In genomic region chr3:11220230-11220629, GRCh38 we compare ENCODE assay signal across 28 cellular contexts.
"Had no signal": no experiment of that assay in that cellular context is flagged by ENCODE, and none has a peak within 500 bp of the region (broad histone marks: within the 10 kb centered on the region; RNA-seq: fewer than 3 reads in every experiment).

No MANE protein-coding gene starts in this region.

- H3K27me3 Mint-ChIP-seq: type B pancreatic cell had no signal

- H3K27me3 ChIP-seq: breast epithelium, dorsolateral prefrontal cortex, esophagus squamous epithelium, sigmoid colon had no signal

- H3K9me3 Mint-ChIP-seq: activated CD4-positive, alpha-beta memory T cell treated with anti-CD3 and anti-CD28 coated beads for 36 hours; activated naive CD8-positive, alpha-beta T cell treated with anti-CD3 and anti-CD28 coated beads, Interleukin-2, amount 50 U/mL, for 24 hours; activated T-helper 1 cell treated with anti-CD3 and anti-CD28 coated beads, Interleukin-12 subunit alpha, Interleukin-12 subunit beta, Interleukin-2, Interleukin-4 antibody, amounts not matched to agents 30 ng/mL and 10 ng/mL and 1 ng/mL, durations not matched to agents 14 hours and 24 hours and 36 hours; effector memory CD8-positive, alpha-beta T cell; mesothelial cell of epicardium; naive B cell; nephron progenitor cell; stimulated activated effector memory CD8-positive, alpha-beta T cell treated with anti-CD3 and anti-CD28 coated beads, Interleukin-12 subunit alpha, Interleukin-12 subunit beta, amount 100 ng/mL, for 72 hours; stimulated activated naive CD8-positive, alpha-beta T cell treated with anti-CD3 and anti-CD28 coated beads, Interleukin-15, Interleukin-2, amounts not matched to agents 100 ng/mL and 50 ng/mL, for 24 hours; type B pancreatic cell had no signal

- H3K4me1 ChIP-seq: breast epithelium, parathyroid adenoma, psoas muscle had no signal

- DNase-seq: activated CD4-positive, alpha-beta memory T cell treated with anti-CD3 and anti-CD28 coated beads for 36 hours; activated CD4-positive, alpha-beta T cell treated with anti-CD3 and anti-CD28 coated beads for 48 hours; activated CD8-positive, alpha-beta memory T cell treated with anti-CD3 and anti-CD28 coated beads, Interleukin-2, amount 50 U/mL, for 4 hours; activated effector memory CD4-positive, alpha-beta T cell treated with anti-CD3 and anti-CD28 coated beads, Interleukin-2, amount 50 U/mL, for 16 hours; activated naive CD4-positive, alpha-beta T cell treated with anti-CD3 and anti-CD28 coated beads, Interleukin-2, amount 50 U/mL, for 16 hours; activated naive CD8-positive, alpha-beta T cell treated with anti-CD3 and anti-CD28 coated beads, Interleukin-2, amount 50 U/mL, for 24 hours; activated T-cell treated with anti-CD3 and anti-CD28 coated beads, Interleukin-2, amount 50 U/mL, for 1 hour; central memory CD4-positive, alpha-beta T cell; dorsolateral prefrontal cortex; effector memory CD8-positive, alpha-beta T cell; esophagus squamous epithelium; left ventricle myocardium superior; naive B cell; nephron progenitor cell; occipital lobe; psoas muscle; sigmoid colon; small intestine; stimulated activated CD4-positive, alpha-beta T cell treated with anti-CD3 and anti-CD28 coated beads, Interleukin-4, amount 100 ng/mL, for 24 hours had no signal

- ATAC-seq: activated CD4-positive, CD25-positive, alpha-beta regulatory T cell treated with anti-CD3 and anti-CD28 coated beads, Interleukin-2, amount 50 U/mL, for 24 hours; activated naive CD8-positive, alpha-beta T cell treated with anti-CD3 and anti-CD28 coated beads, Interleukin-2, amount 50 U/mL, for 24 hours; effector memory CD8-positive, alpha-beta T cell; left ventricle myocardium superior; psoas muscle; stimulated activated effector memory CD8-positive, alpha-beta T cell treated with anti-CD3 and anti-CD28 coated beads, Interleukin-12 subunit alpha, Interleukin-12 subunit beta, amount 100 ng/mL, for 72 hours had no signal

- H3K4me1 Mint-ChIP-seq: mesothelial cell of epicardium; stimulated activated effector memory CD8-positive, alpha-beta T cell treated with anti-CD3 and anti-CD28 coated beads, Interleukin-12 subunit alpha, Interleukin-12 subunit beta, amount 100 ng/mL, for 72 hours had no signal

- H3K27ac Mint-ChIP-seq: activated CD4-positive, alpha-beta memory T cell treated with anti-CD3 and anti-CD28 coated beads for 36 hours; activated naive CD8-positive, alpha-beta T cell treated with anti-CD3 and anti-CD28 coated beads, Interleukin-2, amount 50 U/mL, for 24 hours; activated T-helper 1 cell treated with anti-CD3 and anti-CD28 coated beads, Interleukin-12 subunit alpha, Interleukin-12 subunit beta, Interleukin-2, Interleukin-4 antibody, amounts not matched to agents 30 ng/mL and 10 ng/mL and 1 ng/mL, durations not matched to agents 14 hours and 24 hours and 36 hours; effector memory CD8-positive, alpha-beta T cell; mesothelial cell of epicardium; naive B cell; nephron progenitor cell; stimulated activated effector memory CD8-positive, alpha-beta T cell treated with anti-CD3 and anti-CD28 coated beads, Interleukin-12 subunit alpha, Interleukin-12 subunit beta, amount 100 ng/mL, for 72 hours; stimulated activated naive CD8-positive, alpha-beta T cell treated with anti-CD3 and anti-CD28 coated beads, Interleukin-15, Interleukin-2, amounts not matched to agents 100 ng/mL and 50 ng/mL, for 24 hours; type B pancreatic cell had no signal

- H3K9me3 ChIP-seq: breast epithelium, esophagus squamous epithelium, psoas muscle, sigmoid colon, thoracic aorta had no signal

- H3K4me3 ChIP-seq: breast epithelium, dorsolateral prefrontal cortex, esophagus squamous epithelium, psoas muscle, sigmoid colon, thoracic aorta had no signal

- H3K4me3 Mint-ChIP-seq: activated CD4-positive, alpha-beta memory T cell treated with anti-CD3 and anti-CD28 coated beads for 36 hours; activated naive CD8-positive, alpha-beta T cell treated with anti-CD3 and anti-CD28 coated beads, Interleukin-2, amount 50 U/mL, for 24 hours; activated T-helper 1 cell treated with anti-CD3 and anti-CD28 coated beads, Interleukin-12 subunit alpha, Interleukin-12 subunit beta, Interleukin-2, Interleukin-4 antibody, amounts not matched to agents 30 ng/mL and 10 ng/mL and 1 ng/mL, durations not matched to agents 14 hours and 24 hours and 36 hours; effector memory CD8-positive, alpha-beta T cell; mesothelial cell of epicardium; naive B cell; nephron progenitor cell; stimulated activated effector memory CD8-positive, alpha-beta T cell treated with anti-CD3 and anti-CD28 coated beads, Interleukin-12 subunit alpha, Interleukin-12 subunit beta, amount 100 ng/mL, for 72 hours; stimulated activated naive CD8-positive, alpha-beta T cell treated with anti-CD3 and anti-CD28 coated beads, Interleukin-15, Interleukin-2, amounts not matched to agents 100 ng/mL and 50 ng/mL, for 24 hours; type B pancreatic cell had no signal

- H3K27ac ChIP-seq: breast epithelium, dorsolateral prefrontal cortex, esophagus squamous epithelium, parathyroid adenoma, psoas muscle, sigmoid colon, thoracic aorta had no signal

- H3K36me3 ChIP-seq: breast epithelium, esophagus squamous epithelium, sigmoid colon, thoracic aorta had no signal

- H3K36me3 Mint-ChIP-seq: activated CD4-positive, alpha-beta memory T cell treated with anti-CD3 and anti-CD28 coated beads for 36 hours; mesothelial cell of epicardium; naive B cell; stimulated activated effector memory CD8-positive, alpha-beta T cell treated with anti-CD3 and anti-CD28 coated beads, Interleukin-12 subunit alpha, Interleukin-12 subunit beta, amount 100 ng/mL, for 72 hours had no signal
